Comparison of ENCODE assay signal across 8 cellular contexts in the genomic region with DNA sequence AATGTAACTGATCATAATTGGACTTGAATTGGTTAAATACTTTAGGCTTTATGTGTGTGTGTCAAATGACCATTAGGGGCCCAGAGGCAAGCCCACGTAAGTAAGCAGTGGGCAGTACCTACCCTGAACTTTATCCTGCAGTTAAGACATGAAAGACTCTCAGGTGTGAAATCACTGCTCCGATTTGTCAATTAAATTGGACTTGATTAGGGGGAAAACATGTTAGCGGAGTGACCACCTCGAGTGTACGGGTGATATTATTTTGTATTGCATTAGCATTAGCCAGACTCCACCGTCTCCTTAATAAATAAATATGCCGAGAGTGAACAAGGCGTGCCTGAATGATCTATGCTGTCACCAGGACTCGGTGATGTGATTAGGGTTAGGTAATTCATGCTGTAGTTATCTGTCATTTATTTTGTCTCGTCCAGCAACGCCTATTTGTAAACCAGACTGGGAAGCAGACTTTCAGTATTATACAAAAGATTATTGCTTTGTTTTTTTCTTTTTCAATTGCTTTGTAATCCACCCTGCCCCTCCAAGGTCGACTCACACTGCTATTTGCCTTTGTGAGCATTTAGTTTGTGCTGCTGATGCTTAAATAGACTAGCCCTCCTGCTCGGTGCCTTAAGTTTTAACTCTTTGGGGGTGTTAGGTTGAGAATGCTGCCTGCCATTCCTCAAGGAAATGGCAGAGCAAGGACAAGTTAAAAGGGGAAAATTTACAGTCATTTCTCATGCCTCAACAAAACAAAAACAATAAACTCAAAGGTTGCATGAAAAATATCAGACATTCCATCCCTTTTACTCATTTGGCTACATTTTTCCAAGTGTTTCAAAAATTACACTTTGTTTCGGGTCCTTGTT. TPM values are rescaled to one million over a fixed set of nuclear protein-coding genes. Genes with fewer than 3 reads are reported as not detected.
DNase-seq lines count a peak whose midpoint lies in the region; ATAC-seq lines count a peak whose summit lies in the region.

No MANE protein-coding gene starts in this region.

- ATAC-seq in naive thymus-derived CD8-positive, alpha-beta T cell, result no peak
- no peak for ATAC-seq in HG03135 (IDR thresholded peaks at IDR 0.05; ENCODE audit: unreplicated experiment)

- in situ Hi-C loops in KBM-7 (cut with MboI; ENCODE audit: low pct_unique_long_range_greater_than_20kb, low sequenced_read_pairs), result no loop called here

- H3K9me3 Mint-ChIP-seq in naive thymus-derived CD8-positive, alpha-beta T cell, result no peaks in the 10 kb centered on the region

- peak overlapping the region in 7 of 10 donors; percentile 85 to 97 (median 88) for H3K4me3 Mint-ChIP-seq in naive thymus-derived CD8-positive, alpha-beta T cell

- 52% methylated on average over 13 of the region's 14 CpGs for WGBS in HUES64

- no peaks in the 10 kb centered on the region for H3K36me3 ChIP-seq in BLaER1 treated with 17β-estradiol and CSF1 and Interleukin-3, amounts not matched to agents 10 nM and 100 nM
- H3K36me3 ChIP-seq in HUES64 (ENCODE audit: insufficient read depth, low read length), result no peaks in the 10 kb centered on the region

- H3K4me1 ChIP-seq in BLaER1 treated with 17β-estradiol and CSF1 and Interleukin-3, amounts not matched to agents 10 nM and 100 nM, result peaks cover 14 to 51% (median 42%) of the 10 kb centered on the region in 10 experiments
- peaks cover 72% of the 10 kb centered on the region for H3K4me1 ChIP-seq in HUES64 (ENCODE audit: insufficient read depth, low read length)

- peaks cover 6 to 15% (median 11%) of the 10 kb centered on the region in 5 donors for H3K27me3 Mint-ChIP-seq in naive thymus-derived CD8-positive, alpha-beta T cell

- H3K4me3 ChIP-seq in BLaER1 treated with 17β-estradiol and CSF1 and Interleukin-3, amounts not matched to agents 10 nM and 100 nM, result peak overlapping the region in 8 of 10 experiments; percentile 60 to 71 (median 63); a peak in 15 of 20 replicates
- H3K4me3 ChIP-seq in HUES64 (ENCODE audit: low read length), result peak overlapping the region; percentile 51

- peak overlapping the region; percentile 78 to 97 (median 93); a peak in 21 of 22 replicates for H3K4me2 ChIP-seq in BLaER1 treated with 17β-estradiol and CSF1 and Interleukin-3, amounts not matched to agents 10 nM and 100 nM

- peak overlapping the region in 1 of 11 experiments; percentile 68; a peak in 1 of 22 replicates for H3K27ac ChIP-seq in BLaER1 treated with 17β-estradiol and CSF1 and Interleukin-3, amounts not matched to agents 10 nM and 100 nM
- no peak overlapping the region for H3K27ac ChIP-seq in HUES64 (ENCODE audit: low read depth, low read length)

- peaks cover 13 to 30% (median 25%) of the 10 kb centered on the region in 4 donors for H3K4me1 Mint-ChIP-seq in naive thymus-derived CD8-positive, alpha-beta T cell

- peak overlapping the region in 5 of 11 experiments; percentile 59 to 77 (median 73); a peak in 9 of 22 replicates for H3K9ac ChIP-seq in BLaER1 treated with 17β-estradiol and CSF1 and Interleukin-3, amounts not matched to agents 10 nM and 100 nM
- H3K9ac ChIP-seq in HUES64 (ENCODE audit: low read depth, low read length), result no peak overlapping the region

- no peaks in the 10 kb centered on the region for H3K36me3 Mint-ChIP-seq in naive thymus-derived CD8-positive, alpha-beta T cell

- H4K20me1 ChIP-seq in BLaER1 treated with 17β-estradiol and CSF1 and Interleukin-3, amounts not matched to agents 10 nM and 100 nM, result no peaks in the 10 kb centered on the region

- no peaks in the 10 kb centered on the region for H3K9me3 ChIP-seq in BLaER1 treated with 17β-estradiol and CSF1 and Interleukin-3, amounts not matched to agents 10 nM and 100 nM (replicated peaks in 1 of 11)
- no peaks in the 10 kb centered on the region for H3K9me3 ChIP-seq in HUES64 (ENCODE audit: insufficient read depth, low read depth, low read length)

- POLR2A ChIA-PET in naive thymus-derived CD8-positive, alpha-beta T cell (lab: Charles Lee), result no interaction called here

- H3K27me3 ChIP-seq in BLaER1 treated with 17β-estradiol and CSF1 and Interleukin-3, amounts not matched to agents 10 nM and 100 nM, result no peaks in the 10 kb centered on the region
- H3K27me3 ChIP-seq in HUES64 (ENCODE audit: insufficient read depth, low read length), result no peaks in the 10 kb centered on the region

- DNase-seq in dermis blood vessel endothelial cell, result peak; percentile 79
- no peak for DNase-seq in naive thymus-derived CD8-positive, alpha-beta T cell
- DNase-seq in stimulated activated CD4-positive, alpha-beta T cell treated with anti-CD3 and anti-CD28 coated beads, Interleukin-12 subunit alpha, Interleukin-12 subunit beta, amount 100 ng/mL, for 4 hours, result no peak
- no peak for DNase-seq in RKO (ENCODE audit: low spot score)
- DNase-seq in KBM-7, result no peak

- H3K27ac Mint-ChIP-seq in naive thymus-derived CD8-positive, alpha-beta T cell, result peak overlapping the region in 1 of 10 donors; percentile 80

RNA-seq across cellular contexts. Expression of a gene that starts 1.8 kb away (rescaled TPM):
- 2.4 TPM for polyA plus RNA-seq in HUES64 (2013, experiment 1 of 2)
- 4.8 TPM for polyA plus RNA-seq in HUES64 (2013, experiment 2 of 2)
- total RNA-seq in dermis blood vessel endothelial cell, result 25.9 and 37.6 TPM in 2 replicates
- total RNA-seq in naive thymus-derived CD8-positive, alpha-beta T cell, result not detected
- polyA plus RNA-seq in naive thymus-derived CD8-positive, alpha-beta T cell, result not detected

Comparison
In these comparisons a context has a peak if more than half of its experiments do, and no peak if none do; other contexts are left out.
1. RNA of a gene that starts 1.8 kb away (total RNA-seq): 25.9 to 37.6 TPM in dermis blood vessel endothelial cell; not detected in naive thymus-derived CD8-positive, alpha-beta T cell; every median in the first group is over 10 times any median in the second.